ENCODE assay signal across 1 cellular context in the genomic region with DNA sequence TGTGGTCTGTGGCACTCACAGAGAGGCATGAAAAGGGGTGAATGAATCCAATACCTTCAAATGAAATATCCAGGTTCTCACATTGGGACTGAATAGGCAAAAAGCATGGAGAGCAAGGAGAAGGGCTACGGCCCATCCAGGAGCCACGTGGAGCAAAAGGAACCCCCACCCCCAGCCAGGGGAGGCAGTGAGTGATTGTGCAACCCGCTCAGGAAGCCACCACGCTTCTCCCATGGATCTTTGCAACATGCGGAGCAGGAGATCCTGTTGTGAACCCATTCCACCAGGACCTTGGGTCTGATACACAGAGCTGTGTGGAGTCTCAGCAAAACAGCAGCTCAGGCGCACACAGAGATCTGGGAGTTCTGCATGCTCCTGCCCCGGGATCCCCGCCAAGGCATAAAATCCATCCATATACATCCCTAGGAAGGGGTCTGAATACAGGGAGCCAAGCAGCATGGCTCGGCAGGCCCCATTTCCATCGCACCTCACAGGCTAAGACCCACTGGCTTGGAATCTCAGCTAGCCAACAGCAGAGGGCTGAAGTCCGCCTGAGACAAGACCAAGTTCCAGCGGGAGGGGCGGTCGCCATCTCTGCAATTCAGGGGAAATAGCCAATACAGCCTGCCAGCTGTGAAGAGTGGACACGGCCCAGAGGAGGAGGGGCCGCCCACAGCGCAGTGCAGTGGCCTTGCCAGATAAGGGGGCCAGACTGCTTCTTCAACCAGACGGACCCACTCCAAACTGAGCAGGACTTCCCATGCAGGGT.
TF ChIP-seq lines count a peak whose summit lies in the region.

No MANE protein-coding gene starts in this region.

TF ChIP-seq in K562, 482 proteins besides CTCF, POLR2A, EP300 and RAD21 (continued from another document and continues in another):
- TF ChIP-seq ZBTB40 (IDR thresholded peaks at IDR 0.05) (no peak), ZBTB40 (CRISPR knock-in tag; IDR thresholded peaks at IDR 0.05) (no peak), HDAC8 (tag; IDR thresholded peaks at IDR 0.05) (no peak), ZNF311 (CRISPR knock-in tag; IDR thresholded peaks at IDR 0.05) (no peak), ZNF644 (tag; IDR thresholded peaks at IDR 0.05; ENCODE audit: low read depth) (no peak), POLR2G (IDR thresholded peaks at IDR 0.05; ENCODE audit: low read depth, low read length) (peak; percentile 53), BRF1 (IDR thresholded peaks at IDR 0.05; ENCODE audit: borderline replicate concordance, extremely low read depth, insufficient read length) (no peak), ZBTB2 (IDR thresholded peaks at IDR 0.05) (no peak), DEAF1 (CRISPR knock-in tag; IDR thresholded peaks at IDR 0.05) (no peak), CBX2 (IDR thresholded peaks at IDR 0.05; ENCODE audit: insufficient read depth, low read length, poor library complexity, severe bottlenecking) (no peak), PRDM10 (IDR thresholded peaks at IDR 0.05; ENCODE audit: partially characterized antibody) (peak; percentile 91), VEZF1 (CRISPR knock-in tag; IDR thresholded peaks at IDR 0.05) (peak; percentile 82), HNRNPH1 (optimal IDR thresholded peaks at IDR 0.05; ENCODE audit: low read depth, low read length) (no peak), HLTF (IDR thresholded peaks at IDR 0.05) (no peak), ZNF655 (CRISPR knock-in tag; IDR thresholded peaks at IDR 0.05) (no peak), RCOR1 (IDR thresholded peaks at IDR 0.05; ENCODE audit: borderline replicate concordance in 1 of 2, low read depth in 2 of 2, low read length in 2 of 2) (peak in 1 of 2 experiments; percentile 42; a peak in 1 of 4 replicates), BHLHE40 (IDR thresholded peaks at IDR 0.05; ENCODE audit: low read length) (0 out of 2 replicates have a peak, but pooled peaks have one; percentile 11), BCL6 (CRISPR knock-in tag; IDR thresholded peaks at IDR 0.05) (no peak), CXXC5 (CRISPR knock-in tag; IDR thresholded peaks at IDR 0.05) (peak; percentile 53)
- TF ChIP-seq, protein P1, sequence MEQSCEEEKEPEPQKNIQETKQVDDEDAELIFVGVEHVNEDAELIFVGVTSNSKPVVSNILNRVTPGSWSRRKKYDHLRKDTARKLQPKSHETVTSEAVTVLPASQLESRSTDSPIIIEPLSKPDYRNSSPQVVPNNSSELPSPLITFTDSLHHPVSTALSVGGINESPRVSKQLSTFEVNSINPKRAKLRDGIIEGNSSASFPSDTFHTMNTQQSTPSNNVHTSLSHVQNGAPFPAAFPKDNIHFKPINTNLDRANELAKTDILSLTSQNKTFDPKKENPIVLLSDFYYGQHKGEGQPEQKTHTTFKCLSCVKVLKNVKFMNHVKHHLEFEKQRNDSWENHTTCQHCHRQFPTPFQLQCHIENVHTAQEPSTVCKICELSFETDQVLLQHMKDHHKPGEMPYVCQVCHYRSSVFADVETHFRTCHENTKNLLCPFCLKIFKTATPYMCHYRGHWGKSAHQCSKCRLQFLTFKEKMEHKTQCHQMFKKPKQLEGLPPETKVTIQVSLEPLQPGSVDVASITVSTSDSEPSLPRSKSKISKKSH (CRISPR knock-in tag; IDR thresholded peaks at IDR 0.05): no peak
- TF ChIP-seq, protein P2, sequence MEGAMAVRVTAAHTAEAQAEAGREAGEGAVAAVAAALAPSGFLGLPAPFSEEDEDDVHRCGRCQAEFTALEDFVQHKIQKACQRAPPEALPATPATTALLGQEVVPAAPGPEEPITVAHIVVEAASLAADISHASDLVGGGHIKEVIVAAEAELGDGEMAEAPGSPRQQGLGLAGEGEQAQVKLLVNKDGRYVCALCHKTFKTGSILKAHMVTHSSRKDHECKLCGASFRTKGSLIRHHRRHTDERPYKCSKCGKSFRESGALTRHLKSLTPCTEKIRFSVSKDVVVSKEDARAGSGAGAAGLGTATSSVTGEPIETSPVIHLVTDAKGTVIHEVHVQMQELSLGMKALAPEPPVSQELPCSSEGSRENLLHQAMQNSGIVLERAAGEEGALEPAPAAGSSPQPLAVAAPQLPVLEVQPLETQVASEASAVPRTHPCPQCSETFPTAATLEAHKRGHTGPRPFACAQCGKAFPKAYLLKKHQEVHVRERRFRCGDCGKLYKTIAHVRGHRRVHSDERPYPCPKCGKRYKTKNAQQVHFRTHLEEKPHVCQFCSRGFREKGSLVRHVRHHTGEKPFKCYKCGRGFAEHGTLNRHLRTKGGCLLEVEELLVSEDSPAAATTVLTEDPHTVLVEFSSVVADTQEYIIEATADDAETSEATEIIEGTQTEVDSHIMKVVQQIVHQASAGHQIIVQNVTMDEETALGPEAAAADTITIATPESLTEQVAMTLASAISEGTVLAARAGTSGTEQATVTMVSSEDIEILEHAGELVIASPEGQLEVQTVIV (CRISPR knock-in tag; IDR thresholded peaks at IDR 0.05; ENCODE audit: borderline replicate concordance): no peak
- TF ChIP-seq, protein P3, sequence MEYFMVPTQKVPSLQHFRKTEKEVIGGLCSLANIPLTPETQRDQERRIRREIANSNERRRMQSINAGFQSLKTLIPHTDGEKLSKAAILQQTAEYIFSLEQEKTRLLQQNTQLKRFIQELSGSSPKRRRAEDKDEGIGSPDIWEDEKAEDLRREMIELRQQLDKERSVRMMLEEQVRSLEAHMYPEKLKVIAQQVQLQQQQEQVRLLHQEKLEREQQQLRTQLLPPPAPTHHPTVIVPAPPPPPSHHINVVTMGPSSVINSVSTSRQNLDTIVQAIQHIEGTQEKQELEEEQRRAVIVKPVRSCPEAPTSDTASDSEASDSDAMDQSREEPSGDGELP (CRISPR knock-in tag; IDR thresholded peaks at IDR 0.05; ENCODE audit: borderline replicate concordance): peak; percentile 95
